Comparison of ENCODE assay signal across 10 cellular contexts in genomic region chr7:11557627-11558026, GRCh38.
DNase-seq lines count a peak whose midpoint lies in the region; ATAC-seq, FAIRE-seq and TF ChIP-seq lines count a peak whose summit lies in the region.
"Had no signal": no experiment of that assay in that cellular context is flagged by ENCODE, and none has a peak within 500 bp of the region (broad histone marks: within the 10 kb centered on the region; RNA-seq: fewer than 3 reads in every experiment).

No MANE protein-coding gene starts in this region.

- no peak for FAIRE-seq in keratinocyte (lab: Jason Lieb, UNC)
- FAIRE-seq: GM18507 had no signal

- H3K27ac ChIP-seq in keratinocyte (ENCODE audit: control insufficient read depth, insufficient read depth, low read length): no peak overlapping the region
- H3K27ac ChIP-seq in caudate nucleus (ENCODE audit: low read depth, low read length): no peak overlapping the region
- H3K27ac ChIP-seq: body of pancreas had no signal

- H3K79me2 ChIP-seq in keratinocyte (ENCODE audit: control insufficient read depth, insufficient read depth, low read length): no peaks in the 10 kb centered on the region

- no peak overlapping the region for H3K4me2 ChIP-seq in keratinocyte (ENCODE audit: control insufficient read depth, extremely low read depth, insufficient read depth, low read depth, low read length)

- dilution Hi-C loops in keratinocyte (cut with MboI; ENCODE audit: extremely low pct_ligation_motif_present, low sequenced_read_pairs): no loop called here

- H3K27me3 Mint-ChIP-seq in activated naive CD8-positive, alpha-beta T cell treated with anti-CD3 and anti-CD28 coated beads, Interleukin-2, amount 50 U/mL, for 24 hours: no peaks in the 10 kb centered on the region

- intact Hi-C loops in lower leg skin (cut with DNase I; ENCODE audit: low total_unique reads): no loop called here

- H3K36me3 Mint-ChIP-seq in activated naive CD8-positive, alpha-beta T cell treated with anti-CD3 and anti-CD28 coated beads, Interleukin-2, amount 50 U/mL, for 24 hours (ENCODE audit: low read depth): no peaks in the 10 kb centered on the region

- H3K27ac Mint-ChIP-seq in activated naive CD8-positive, alpha-beta T cell treated with anti-CD3 and anti-CD28 coated beads, Interleukin-2, amount 50 U/mL, for 24 hours: no peak overlapping the region

- no peak overlapping the region for H2AFZ ChIP-seq in keratinocyte (ENCODE audit: control insufficient read depth, low read length)

- H3K9me3 ChIP-seq in BE2C: no peaks in the 10 kb centered on the region
- no peaks in the 10 kb centered on the region for H3K9me3 ChIP-seq in keratinocyte (ENCODE audit: control insufficient read depth, low read depth, low read length)
- H3K9me3 ChIP-seq: body of pancreas had no signal

- H3K27me3 ChIP-seq in BE2C: no peaks in the 10 kb centered on the region
- no peaks in the 10 kb centered on the region for H3K27me3 ChIP-seq in keratinocyte (ENCODE audit: control insufficient read depth, extremely low read depth, insufficient read depth, low read length)
- H3K27me3 ChIP-seq: body of pancreas had no signal

- no peak overlapping the region for H3K4me3 Mint-ChIP-seq in activated naive CD8-positive, alpha-beta T cell treated with anti-CD3 and anti-CD28 coated beads, Interleukin-2, amount 50 U/mL, for 24 hours

- TF ChIP-seq POLR2A in lower leg skin (IDR thresholded peaks at IDR 0.05): no peak

- 59 to 75% methylated on average over 2 of the region's 2 CpGs for WGBS in lower leg skin, 2 donors

- ATAC-seq in GM19395 (IDR thresholded peaks at IDR 0.05; ENCODE audit: unreplicated experiment) (peak; percentile 96), HG03342 (IDR thresholded peaks at IDR 0.05; ENCODE audit: unreplicated experiment) (peak; percentile 92)
- no peak for ATAC-seq in activated naive CD8-positive, alpha-beta T cell treated with anti-CD3 and anti-CD28 coated beads, Interleukin-2, amount 50 U/mL, for 24 hours
- ATAC-seq: body of pancreas had no signal

- TF ChIP-seq CTCF in BE2C (IDR thresholded peaks at IDR 0.05; ENCODE audit: low read depth, low read length) (peak; percentile 64), keratinocyte (optimal IDR thresholded peaks at IDR 0.05 in 1 of 3, IDR thresholded peaks at IDR 0.05 in 1 of 3, conservative IDR thresholded peaks at IDR 0.05 in 1 of 3; ENCODE audit: extremely low read depth in 1 of 3, insufficient read depth in 2 of 3, low read length in 3 of 3) (peak in 2 of 3 experiments; percentile 40 to 51), lower leg skin (IDR thresholded peaks at IDR 0.05) (no peak)

- no peak overlapping the region for H3K9ac ChIP-seq in keratinocyte (ENCODE audit: control insufficient read depth, extremely low read depth, insufficient read depth, low read length)

- H3K9me1 ChIP-seq in keratinocyte (ENCODE audit: control insufficient read depth, extremely low read depth, insufficient read depth, low read length): no peaks in the 10 kb centered on the region

- H3K4me3 ChIP-seq in BE2C (ENCODE audit: low read depth, low read length): no peak overlapping the region
- no peak overlapping the region for H3K4me3 ChIP-seq in keratinocyte (ENCODE audit: control insufficient read depth in 2 of 3, extremely low read depth in 1 of 3, insufficient read depth in 2 of 3, low read depth in 1 of 3, low read length in 3 of 3)
- no peak overlapping the region for H3K4me3 ChIP-seq in lower leg skin (ENCODE audit: low read depth, poor library complexity, severe bottlenecking)
- H3K4me3 ChIP-seq: body of pancreas had no signal

- DNase-seq in BE2C: peak; percentile 20
- peak; percentile 2 for DNase-seq in RPMI7951 (ENCODE audit: low read depth)
- DNase-seq in keratinocyte (ENCODE audit: low read depth, low spot score): no peak
- no peak for DNase-seq in lower leg skin (ENCODE audit: low spot score in 2 of 2)
- no peak for DNase-seq in caudate nucleus (lab: John Stamatoyannopoulos, UW)
- no peak for DNase-seq in activated naive CD8-positive, alpha-beta T cell treated with anti-CD3 and anti-CD28 coated beads, Interleukin-2, amount 50 U/mL, for 24 hours

- peaks cover 4% of the 10 kb centered on the region for H3K9me3 Mint-ChIP-seq in activated naive CD8-positive, alpha-beta T cell treated with anti-CD3 and anti-CD28 coated beads, Interleukin-2, amount 50 U/mL, for 24 hours

- H3K36me3 ChIP-seq in BE2C (no peaks in the 10 kb centered on the region), keratinocyte (ENCODE audit: control insufficient read depth in 2 of 2, extremely low read depth in 1 of 2, insufficient read depth in 2 of 2, low read length in 2 of 2) (no peaks in the 10 kb centered on the region)

- H3K4me1 ChIP-seq in BE2C (peaks cover 6% of the 10 kb centered on the region), keratinocyte (ENCODE audit: control insufficient read depth, extremely low read depth, insufficient read depth, low read length) (no peaks in the 10 kb centered on the region)
- H3K4me1 ChIP-seq: body of pancreas had no signal

- no peaks in the 10 kb centered on the region for H4K20me1 ChIP-seq in keratinocyte (ENCODE audit: control insufficient read depth, extremely low read depth, insufficient read depth, low read length)

- no peaks in the 10 kb centered on the region for H3K4me1 Mint-ChIP-seq in activated naive CD8-positive, alpha-beta T cell treated with anti-CD3 and anti-CD28 coated beads, Interleukin-2, amount 50 U/mL, for 24 hours

Comparison
In these comparisons a context has a peak if more than half of its experiments do, and no peak if none do; other contexts are left out.
1. DNase-seq: peak in BE2C (single experiment) and RPMI7951 (single experiment); none in keratinocyte (single experiment), lower leg skin (0 of 2), caudate nucleus (0 of 61) and activated naive CD8-positive, alpha-beta T cell treated with anti-CD3 and anti-CD28 coated beads, Interleukin-2, amount 50 U/mL, for 24 hours (single experiment).
2. CTCF ChIP-seq: peak in BE2C (single experiment) and keratinocyte (2 of 3); none in lower leg skin (0 of 3).